ENCODE assay signal across 19 cellular contexts in genomic region chr5:108102463-108102862, GRCh38.
A peak's percentile ranks its signal among the peaks of the same experiment; 100 is the strongest.
DNase-seq lines count a peak whose midpoint lies in the region; ATAC-seq and TF ChIP-seq lines count a peak whose summit lies in the region.
"Had no signal": no experiment of that assay in that cellular context is flagged by ENCODE, and none has a peak within 500 bp of the region (broad histone marks: within the 10 kb centered on the region; RNA-seq: fewer than 3 reads in every experiment).

No MANE protein-coding gene starts in this region.

- intact Hi-C loops in spleen (cut with DNase I; ENCODE audit: low total_unique reads), result no loop called here

- H3K27me3 ChIP-seq in brain microvascular endothelial cell (replicated peaks) (no peaks in the 10 kb centered on the region), spleen (replicated peaks in 1 of 7) (no peaks in the 10 kb centered on the region)
- H3K27me3 ChIP-seq: SJSA1 had no signal

- no peaks in the 10 kb centered on the region for H3K36me3 ChIP-seq in brain microvascular endothelial cell (replicated peaks)
- peaks cover 0 to 7% (median 0%) of the 10 kb centered on the region in 6 donors for H3K36me3 ChIP-seq in spleen
- H3K36me3 ChIP-seq: SJSA1 had no signal

- no peaks in the 10 kb centered on the region for H3K4me1 ChIP-seq in spleen
- H3K4me1 ChIP-seq: SJSA1 had no signal

- H3K4me3 ChIP-seq in brain microvascular endothelial cell (ENCODE audit: low read depth, low read length), result no peak overlapping the region
- no peak overlapping the region for H3K4me3 ChIP-seq in fibroblast of the aortic adventitia (ENCODE audit: low read depth, low read length)
- no peak overlapping the region for H3K4me3 ChIP-seq in spleen
- H3K4me3 ChIP-seq: GM23248, SJSA1 had no signal

- DNase-seq in NCI-H748 (lab: John Stamatoyannopoulos, UW; ENCODE audit: unreplicated experiment), result peak; percentile 10
- no peak for DNase-seq in NCI-H748 treated with DMSO at 0.1 percent for 48 hours (lab: John Stamatoyannopoulos, UW)
- peak; percentile 2 for DNase-seq in brain microvascular endothelial cell
- DNase-seq in fibroblast of the aortic adventitia (ENCODE audit: low read depth), result peak; percentile 4
- no peak for DNase-seq in NOMO-1 treated with dmso at 0.1 percent for 144 hours (lab: John Stamatoyannopoulos, UW; ENCODE audit: unreplicated experiment)
- no peak for DNase-seq in spleen
- no peak for DNase-seq in midbrain (lab: John Stamatoyannopoulos, UW)
- DNase-seq: DMS 273 treated with DMSO at 0.1 percent for 48 hours, DND-41, GM23248, KBM-7, NCI-H1105 treated with DMSO at 0.1 percent for 48 hours, NCI-H1694 treated with DMSO at 0.1 percent for 48 hours, NCI-H2107, NCI-H2227 treated with DMSO at 0.1 percent for 48 hours, NCI-H524 had no signal

- H3K9me3 ChIP-seq in spleen, result no peaks in the 10 kb centered on the region
- H3K9me3 ChIP-seq: SJSA1 had no signal

- no peak for TF ChIP-seq POLR2A in spleen (IDR thresholded peaks at IDR 0.05)

- H3K27ac ChIP-seq in brain microvascular endothelial cell (no peak overlapping the region), spleen (no peak overlapping the region)
- H3K27ac ChIP-seq: 22Rv1, GM23248, SJSA1 had no signal

- 91 to 98% (median 95%) methylated on average over 3 of the region's 3 CpGs for WGBS in spleen, 5 donors

- in situ Hi-C loops in brain microvascular endothelial cell (cut with HindIII; ENCODE audit: low pct_ligation_motif_present, low sequenced_read_pairs), result no loop called here

- TF ChIP-seq CTCF in brain microvascular endothelial cell (IDR thresholded peaks at IDR 0.05; ENCODE audit: low read depth, low read length, missing control alignments), result no peak
- TF ChIP-seq CTCF in fibroblast of the aortic adventitia (IDR thresholded peaks at IDR 0.05; ENCODE audit: insufficient read depth, low read length), result no peak
- no peak for TF ChIP-seq CTCF in spleen (IDR thresholded peaks at IDR 0.05 in 8 of 11, conservative IDR thresholded peaks at IDR 0.05 in 3 of 11)

- no peak for ATAC-seq in activated CD4-positive, CD25-positive, alpha-beta regulatory T cell treated with anti-CD3 and anti-CD28 coated beads, Interleukin-2, amount 50 U/mL, for 24 hours

Comparison
In these comparisons a context has a peak if more than half of its experiments do, and no peak if none do; other contexts are left out.
1. DNase-seq: peak in NCI-H748 (single experiment), brain microvascular endothelial cell (single experiment) and fibroblast of the aortic adventitia (single experiment); none in NCI-H748 treated with DMSO at 0.1 percent for 48 hours (single experiment), NOMO-1 treated with dmso at 0.1 percent for 144 hours (single experiment), spleen (single experiment) and midbrain (single experiment).